ENCODE assay signal across 18 cellular contexts in genomic region chr22:49798486-49799151, GRCh38.
"Had no signal": no experiment of that assay in that cellular context is flagged by ENCODE, and none has a peak within 500 bp of the region (broad histone marks: within the 10 kb centered on the region; RNA-seq: fewer than 3 reads in every experiment).

No MANE protein-coding gene starts in this region.

- H3K4me3 Mint-ChIP-seq: immature natural killer cell, naive B cell, nephron had no signal

- H3K4me3 ChIP-seq: esophagus muscularis mucosa, gastrocnemius medialis, left lung, lung, psoas muscle, sigmoid colon, skin epidermis had no signal

- H3K9me3 Mint-ChIP-seq: immature natural killer cell, naive B cell, nephron had no signal

- H3K27ac Mint-ChIP-seq: nephron had no signal

- H3K27me3 ChIP-seq: esophagus muscularis mucosa, gastrocnemius medialis, left lung, neutrophil, sigmoid colon had no signal

- H3K27ac ChIP-seq: epithelial cell of prostate, esophagus muscularis mucosa, gastrocnemius medialis, left lung, neutrophil, psoas muscle, sigmoid colon, skin epidermis had no signal

- H3K27me3 Mint-ChIP-seq: naive B cell had no signal

- H3K9me3 ChIP-seq: esophagus muscularis mucosa, gastrocnemius medialis, left lung, neutrophil, psoas muscle, sigmoid colon had no signal

- ATAC-seq: left lung had no signal

- DNase-seq: effector memory CD4-positive, alpha-beta T cell; gastrocnemius medialis; immature natural killer cell; mesenchymal stem cell; midbrain; naive B cell; psoas muscle; retina; sigmoid colon; stimulated activated naive CD4-positive, alpha-beta T cell treated with Interleukin-2 at 50 U/mL for 16 hours; trophoblast cell had no signal
